Comparison of ENCODE assay signal across 8 cellular contexts in the genomic region with DNA sequence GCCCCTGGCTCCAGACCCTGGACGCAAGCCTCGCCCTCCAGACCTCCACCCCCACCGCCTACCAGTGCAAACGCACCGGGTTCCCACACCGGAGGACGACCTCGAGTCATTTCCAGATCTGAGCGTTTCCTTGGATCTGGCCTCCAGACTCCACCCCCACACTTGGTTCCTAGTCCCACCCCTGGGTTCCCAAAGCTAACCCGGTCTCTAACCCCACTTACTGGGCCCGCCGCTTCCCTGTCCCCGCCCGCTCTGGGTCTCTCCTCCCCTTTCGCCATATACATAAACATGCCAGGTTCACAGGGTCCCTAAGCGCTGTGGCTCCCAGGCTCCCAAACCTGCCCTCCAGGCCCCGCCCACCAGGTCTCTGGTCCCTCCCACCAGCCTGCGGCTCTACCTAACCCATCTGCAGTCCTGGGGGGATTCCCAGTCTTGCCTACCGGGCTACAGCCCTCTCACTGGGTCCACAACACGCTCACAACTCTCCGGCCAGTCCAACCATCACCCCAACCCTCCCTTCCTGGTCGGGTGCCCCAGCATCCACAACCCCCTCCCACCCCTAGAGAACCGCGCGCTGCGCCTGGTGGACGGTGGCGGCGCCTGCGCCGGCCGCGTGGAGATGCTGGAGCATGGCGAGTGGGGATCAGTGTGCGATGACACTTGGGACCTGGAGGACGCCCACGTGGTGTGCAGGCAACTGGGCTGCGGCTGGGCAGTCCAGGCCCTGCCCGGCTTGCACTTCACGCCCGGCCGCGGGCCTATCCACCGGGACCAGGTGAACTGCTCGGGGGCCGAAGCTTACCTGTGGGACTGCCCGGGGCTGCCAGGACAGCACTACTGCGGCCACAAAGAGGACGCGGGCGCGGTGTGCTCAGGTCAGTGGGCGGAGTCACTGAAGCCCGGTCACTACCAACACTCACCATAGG. TPM values are rescaled to one million over a fixed set of nuclear protein-coding genes. Genes with fewer than 3 reads are reported as not detected.
DNase-seq lines count a peak whose midpoint lies in the region; ATAC-seq and TF ChIP-seq lines count a peak whose summit lies in the region.

No MANE protein-coding gene starts in this region.

- BruUV-seq in MCF 10A (replicated peaks; lab: Mats Ljungman, UMichigan), result no TSS peak

- H3K4me1 ChIP-seq in breast epithelium (peaks cover 0 to 5% of the 10 kb centered on the region in 2 donors), muscle layer of colon (ENCODE audit: insufficient read depth, low read length) (peaks cover 8% of the 10 kb centered on the region), urinary bladder (ENCODE audit: insufficient read depth) (no peaks in the 10 kb centered on the region)

- ATAC-seq in HG03520 (IDR thresholded peaks at IDR 0.05; ENCODE audit: unreplicated experiment), result no peak

- no peaks in the 10 kb centered on the region for H3K27me3 ChIP-seq in breast epithelium
- H3K27me3 ChIP-seq in dorsolateral prefrontal cortex, result peaks cover 0 to 35% (median 15%) of the 10 kb centered on the region in 45 donors
- H3K27me3 ChIP-seq in muscle layer of colon (ENCODE audit: control insufficient read depth in 1 of 2, insufficient read depth in 2 of 2, low read length in 2 of 2), result peaks cover 0 to 25% of the 10 kb centered on the region in 2 donors

- peaks cover 16% of the 10 kb centered on the region for H3K27me3 Mint-ChIP-seq in MCF 10A (ENCODE audit: insufficient read depth, unreplicated experiment)

- DNase-seq in breast epithelium (ENCODE audit: low spot score in 2 of 2) (no peak), MCF 10A (ENCODE audit: unreplicated experiment) (no peak), dorsolateral prefrontal cortex (peak in 1 of 10 donors; percentile 11), SIG-M5 treated with dmso at 0.1 percent for 504 hours (lab: John Stamatoyannopoulos, UW; ENCODE audit: unreplicated experiment) (no peak), NOMO-1 treated with DMSO at 0.1 percent for 48 hours (lab: John Stamatoyannopoulos, UW; ENCODE audit: unreplicated experiment) (no peak)

- POLR2A ChIA-PET in MCF 10A (lab: Yijun Ruan, JAX), result interaction anchor here (0.6 kb wide), 1 partner anchor 1997 kb away, joined by 3 read pairs; no protein-coding TSS in a partner anchor

- H3K9me3 Mint-ChIP-seq in MCF 10A (ENCODE audit: unreplicated experiment), result no peaks in the 10 kb centered on the region

- CTCF ChIA-PET in MCF 10A (lab: Yijun Ruan, JAX), result no interaction called here

- WGBS in urinary bladder, result 28% methylated on average over 54 of the region's 54 CpGs

- intact Hi-C loops in breast epithelium (cut with DNase I; ENCODE audit: low total_unique reads) (no loop called here), MCF 10A (cut with micrococcal nuclease) (no loop called here), dorsolateral prefrontal cortex (cut with DNase I) (no loop called here)

- TF ChIP-seq CTCF in breast epithelium (IDR thresholded peaks at IDR 0.05) (no peak), MCF 10A (IDR thresholded peaks at IDR 0.05; ENCODE audit: unreplicated experiment) (no peak), dorsolateral prefrontal cortex (IDR thresholded peaks at IDR 0.05 in 54 of 56, conservative IDR thresholded peaks at IDR 0.05 in 2 of 56; ENCODE audit: low read depth in 1 of 56, partially characterized antibody in 56 of 56) (no peak)

- H3K27ac ChIP-seq in breast epithelium (no peak overlapping the region), dorsolateral prefrontal cortex (no peak overlapping the region), muscle layer of colon (ENCODE audit: low read depth, low read length) (no peak overlapping the region), urinary bladder (ENCODE audit: low read depth) (no peak overlapping the region)

- H3K4me3 ChIP-seq in breast epithelium, result peak overlapping the region; percentile 28 to 60 (median 49)
- peak overlapping the region in 57 of 59 donors; percentile 8 to 64 (median 46) for H3K4me3 ChIP-seq in dorsolateral prefrontal cortex
- H3K4me3 ChIP-seq in muscle layer of colon (ENCODE audit: low read depth in 1 of 2, low read length in 2 of 2), result peak overlapping the region; percentile 41 to 48
- H3K4me3 ChIP-seq in urinary bladder (ENCODE audit: low read depth, low read length), result peak overlapping the region; percentile 11

- no peak overlapping the region for H3K27ac Mint-ChIP-seq in MCF 10A (ENCODE audit: low read depth, unreplicated experiment)

- H3K4me3 Mint-ChIP-seq in MCF 10A (ENCODE audit: unreplicated experiment), result no peak overlapping the region

- H3K9me3 ChIP-seq in breast epithelium (no peaks in the 10 kb centered on the region), muscle layer of colon (ENCODE audit: low read length) (no peaks in the 10 kb centered on the region)

- no peaks in the 10 kb centered on the region for H3K4me1 Mint-ChIP-seq in MCF 10A (ENCODE audit: insufficient read depth, unreplicated experiment)

- no peaks in the 10 kb centered on the region for H3K36me3 Mint-ChIP-seq in MCF 10A (ENCODE audit: insufficient read depth, unreplicated experiment)

- no peak overlapping the region for H3K9ac ChIP-seq in muscle layer of colon (ENCODE audit: low read length)

- H3K36me3 ChIP-seq in breast epithelium (no peaks in the 10 kb centered on the region), muscle layer of colon (ENCODE audit: insufficient read depth, low read length) (no peaks in the 10 kb centered on the region), urinary bladder (ENCODE audit: insufficient read depth) (no peaks in the 10 kb centered on the region)

- TF ChIP-seq POLR2A in breast epithelium (IDR thresholded peaks at IDR 0.05), result no peak

RNA-seq across cellular contexts. Expression of gene CD6, which starts 36.8 kb away (rescaled TPM):
- total RNA-seq in breast epithelium (1 to 10 TPM in 1 of 3 donors, under 1 TPM in 2; 0.80 to 1.9 (median 0.98) TPM), MCF 10A (2022) (not detected in 2 replicates), dorsolateral prefrontal cortex (1 to 10 TPM in 89 of 120 experiments, under 1 TPM in 31; 0.26 to 5.3 (median 1.7) TPM), urinary bladder (0.95 TPM)
- 0.61 TPM for polyA plus RNA-seq in urinary bladder

RNA-seq across cellular contexts. Expression of gene SLC15A3, which starts 56.3 kb away (rescaled TPM):
- total RNA-seq in breast epithelium (10 to 100 TPM in 2 of 3 donors, 1 to 10 TPM in 1; 8.8 to 23.2 (median 20.8) TPM), MCF 10A (2022) (not detected in 2 replicates), dorsolateral prefrontal cortex (10 to 100 TPM in 57 of 120 experiments, 1 to 10 TPM in 63; 3.9 to 21.8 (median 9.7) TPM), urinary bladder (12.7 TPM)
- polyA plus RNA-seq in urinary bladder, result 34.7 TPM
